Comparison of ENCODE assay signal across 11 cellular contexts in genomic region chr4:26150948-26151347, GRCh38.
DNase-seq lines count a peak whose midpoint lies in the region; ATAC-seq and TF ChIP-seq lines count a peak whose summit lies in the region.
"Had no signal": no experiment of that assay in that cellular context is flagged by ENCODE, and none has a peak within 500 bp of the region (broad histone marks: within the 10 kb centered on the region; RNA-seq: fewer than 3 reads in every experiment).

No MANE protein-coding gene starts in this region.

- H3K4me2 ChIP-seq in osteoblast (ENCODE audit: insufficient read depth, low read length), result peak overlapping the region; percentile 54

- H2AFZ ChIP-seq in osteoblast (ENCODE audit: low read length), result peak overlapping the region; percentile 80

- H3K79me2 ChIP-seq in osteoblast (ENCODE audit: insufficient read depth, low read length), result no peaks in the 10 kb centered on the region

- peak; percentile 36 for DNase-seq in AG08396 (ENCODE audit: low spot score)
- DNase-seq in HT1080 (ENCODE audit: low read depth), result peak; percentile 46
- peak; percentile 53 to 65 for DNase-seq in activated T-cell treated with anti-CD3 and anti-CD28 coated beads, Interleukin-2, amount 50 U/mL, for 48 hours
- no peak for DNase-seq in osteoblast (ENCODE audit: insufficient read length, low spot score, missing footprints)
- DNase-seq in NCI-H2196 treated with DMSO at 0.1 percent for 48 hours (lab: John Stamatoyannopoulos, UW; ENCODE audit: unreplicated experiment), result no peak
- no peak for DNase-seq in NCI-H2227 treated with DMSO at 0.1 percent for 48 hours (lab: John Stamatoyannopoulos, UW)
- DNase-seq in NCI-H1436 (lab: John Stamatoyannopoulos, UW), result no peak
- DNase-seq: DMS53, kidney glomerular epithelial cell, NCI-H2029 had no signal

- peak; percentile 21 for TF ChIP-seq CTCF in osteoblast (IDR thresholded peaks at IDR 0.05; ENCODE audit: extremely low read depth, low read depth, low read length)

- H4K20me1 ChIP-seq in osteoblast (ENCODE audit: insufficient read depth, low read length), result no peaks in the 10 kb centered on the region

- H3K4me1 ChIP-seq in osteoblast (ENCODE audit: insufficient read depth, low read length), result peaks cover 16% of the 10 kb centered on the region

- H3K27me3 ChIP-seq in osteoblast (ENCODE audit: insufficient read depth, low read length), result no peaks in the 10 kb centered on the region

- H3K27ac ChIP-seq in osteoblast (ENCODE audit: low read depth, low read length), result peak overlapping the region; percentile 36

- H3K36me3 ChIP-seq in osteoblast (ENCODE audit: insufficient read depth, low read length), result no peaks in the 10 kb centered on the region

- no peak for ATAC-seq in HG02973 (IDR thresholded peaks at IDR 0.05; ENCODE audit: unreplicated experiment)

- no peaks in the 10 kb centered on the region for H3K9me3 ChIP-seq in osteoblast (ENCODE audit: low read depth, low read length)

- H3K4me3 ChIP-seq in osteoblast (ENCODE audit: insufficient read depth, low read length), result no peak overlapping the region

Comparison
In these comparisons a context has a peak if more than half of its experiments do, and no peak if none do; other contexts are left out.
1. DNase-seq: peak in AG08396 (single experiment), HT1080 (single experiment) and activated T-cell treated with anti-CD3 and anti-CD28 coated beads, Interleukin-2, amount 50 U/mL, for 48 hours (2 of 2); none in osteoblast (single experiment), NCI-H2196 treated with DMSO at 0.1 percent for 48 hours (single experiment), NCI-H2227 treated with DMSO at 0.1 percent for 48 hours (single experiment) and NCI-H1436 (single experiment).